Comparison of ENCODE assay signal across 8 cellular contexts in the genomic region with DNA sequence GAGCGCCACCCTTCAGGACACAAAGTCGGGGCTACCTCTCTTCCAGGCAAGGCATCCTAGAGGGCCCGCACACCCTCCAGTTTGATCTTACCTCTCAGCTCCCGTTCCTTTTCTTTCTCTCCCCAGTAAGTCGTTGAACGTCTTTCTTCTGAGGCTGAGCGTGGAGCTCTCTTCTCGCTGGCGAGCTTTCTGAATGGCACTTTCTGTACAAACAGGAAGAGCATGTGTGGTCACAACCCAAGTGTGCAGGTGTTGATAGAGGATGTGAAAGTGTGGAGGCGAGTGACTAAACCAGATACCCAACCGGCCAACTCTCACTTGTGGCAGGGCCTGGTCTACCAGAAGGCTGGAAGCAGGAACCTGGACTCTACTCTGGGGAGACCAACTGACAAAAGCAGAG.
DNase-seq lines count a peak whose midpoint lies in the region; ATAC-seq and TF ChIP-seq lines count a peak whose summit lies in the region.

A gene with protein sequence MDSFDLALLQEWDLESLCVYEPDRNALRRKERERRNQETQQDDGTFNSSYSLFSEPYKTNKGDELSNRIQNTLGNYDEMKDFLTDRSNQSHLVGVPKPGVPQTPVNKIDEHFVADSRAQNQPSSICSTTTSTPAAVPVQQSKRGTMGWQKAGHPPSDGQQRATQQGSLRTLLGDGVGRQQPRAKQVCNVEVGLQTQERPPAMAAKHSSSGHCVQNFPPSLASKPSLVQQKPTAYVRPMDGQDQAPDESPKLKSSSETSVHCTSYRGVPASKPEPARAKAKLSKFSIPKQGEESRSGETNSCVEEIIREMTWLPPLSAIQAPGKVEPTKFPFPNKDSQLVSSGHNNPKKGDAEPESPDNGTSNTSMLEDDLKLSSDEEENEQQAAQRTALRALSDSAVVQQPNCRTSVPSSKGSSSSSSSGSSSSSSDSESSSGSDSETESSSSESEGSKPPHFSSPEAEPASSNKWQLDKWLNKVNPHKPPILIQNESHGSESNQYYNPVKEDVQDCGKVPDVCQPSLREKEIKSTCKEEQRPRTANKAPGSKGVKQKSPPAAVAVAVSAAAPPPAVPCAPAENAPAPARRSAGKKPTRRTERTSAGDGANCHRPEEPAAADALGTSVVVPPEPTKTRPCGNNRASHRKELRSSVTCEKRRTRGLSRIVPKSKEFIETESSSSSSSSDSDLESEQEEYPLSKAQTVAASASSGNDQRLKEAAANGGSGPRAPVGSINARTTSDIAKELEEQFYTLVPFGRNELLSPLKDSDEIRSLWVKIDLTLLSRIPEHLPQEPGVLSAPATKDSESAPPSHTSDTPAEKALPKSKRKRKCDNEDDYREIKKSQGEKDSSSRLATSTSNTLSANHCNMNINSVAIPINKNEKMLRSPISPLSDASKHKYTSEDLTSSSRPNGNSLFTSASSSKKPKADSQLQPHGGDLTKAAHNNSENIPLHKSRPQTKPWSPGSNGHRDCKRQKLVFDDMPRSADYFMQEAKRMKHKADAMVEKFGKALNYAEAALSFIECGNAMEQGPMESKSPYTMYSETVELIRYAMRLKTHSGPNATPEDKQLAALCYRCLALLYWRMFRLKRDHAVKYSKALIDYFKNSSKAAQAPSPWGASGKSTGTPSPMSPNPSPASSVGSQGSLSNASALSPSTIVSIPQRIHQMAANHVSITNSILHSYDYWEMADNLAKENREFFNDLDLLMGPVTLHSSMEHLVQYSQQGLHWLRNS (N-terminal part only) (minus strand): TSS at position 198 of the 400 bp plus-strand sequence. CDS start 38,136 bp downstream, outside the sequence.

- peaks cover 62% of the 10 kb centered on the region for H3K79me2 ChIP-seq in OCI-LY3 (ENCODE audit: low read length)

- H3K9me3 ChIP-seq in OCI-LY3 (ENCODE audit: insufficient read depth, low read length) = no peaks in the 10 kb centered on the region

- DNase-seq in central memory CD4-positive, alpha-beta T cell = peak; percentile 7
- peak; percentile 32 to 40 for DNase-seq in stimulated activated CD8-positive, alpha-beta memory T cell treated with anti-CD3 and anti-CD28 coated beads, Interleukin-2, amount 100 ng/mL, for 48 hours (ENCODE audit: low read depth in 2 of 2)
- no peak for DNase-seq in HEK293T (ENCODE audit: extremely low spot score)
- no peak for DNase-seq in NCI-H187 (lab: John Stamatoyannopoulos, UW)
- no peak for DNase-seq in ecto neural progenitor cell (ENCODE audit: low spot score)

- H3K4me3 ChIP-seq in OCI-LY3 (ENCODE audit: low read length) = peak within 1 kb of the TSS; percentile 89

- ATAC-seq in GM18502 (IDR thresholded peaks at IDR 0.05; ENCODE audit: poor library complexity, unreplicated experiment) = peak; percentile 98
- ATAC-seq in HG02759 (IDR thresholded peaks at IDR 0.05; ENCODE audit: unreplicated experiment) = peak; percentile 98

- peak within 1 kb of the TSS; percentile 98 for H3K9ac ChIP-seq in OCI-LY3 (ENCODE audit: low read length)

- TF ChIP-seq CTCF in OCI-LY3 (IDR thresholded peaks at IDR 0.05; ENCODE audit: low read depth, low read length) = peak; percentile 39

- H3K36me3 ChIP-seq in OCI-LY3 (replicated peaks; ENCODE audit: low read depth, low read length) = peaks cover 35% of the 10 kb centered on the region

- peaks cover 29% of the 10 kb centered on the region for H4K20me1 ChIP-seq in OCI-LY3 (ENCODE audit: insufficient read depth, low read length)

- H3K27ac ChIP-seq in OCI-LY3 (ENCODE audit: low read length) = peak within 1 kb of the TSS; percentile 97

- H3K4me1 ChIP-seq in OCI-LY3 (ENCODE audit: low read length) = peaks cover 70% of the 10 kb centered on the region

- CTCF ChIA-PET in HEK293T (lab: Yijun Ruan, JAX) = no interaction called here

- POLR2A ChIA-PET in HEK293T (lab: Yijun Ruan, JAX) = no interaction called here

- H3K27me3 ChIP-seq in OCI-LY3 (ENCODE audit: low read depth, low read length) = no peaks in the 10 kb centered on the region

- peak within 1 kb of the TSS; percentile 97 for H3K4me2 ChIP-seq in OCI-LY3 (ENCODE audit: low read length)

- no peak within 1 kb of the TSS for H2AFZ ChIP-seq in OCI-LY3 (ENCODE audit: low read depth, low read length)

TF ChIP-seq in HEK293T, 16 proteins besides CTCF, POLR2A, EP300 and RAD21:
- TF ChIP-seq TARDBP (IDR thresholded peaks at IDR 0.05) (no peak), SP1 (IDR thresholded peaks at IDR 0.05) (no peak), HDGF (IDR thresholded peaks at IDR 0.05; ENCODE audit: borderline replicate concordance) (no peak), SUZ12 (IDR thresholded peaks at IDR 0.05) (no peak), BHLHE40 (IDR thresholded peaks at IDR 0.05; ENCODE audit: borderline replicate concordance) (no peak), FOXM1 (IDR thresholded peaks at IDR 0.05; ENCODE audit: borderline replicate concordance) (no peak)

Comparison
In these comparisons a context has a peak if more than half of its experiments do, and no peak if none do; other contexts are left out.
1. DNase-seq: peak in central memory CD4-positive, alpha-beta T cell (single experiment) and stimulated activated CD8-positive, alpha-beta memory T cell treated with anti-CD3 and anti-CD28 coated beads, Interleukin-2, amount 100 ng/mL, for 48 hours (2 of 2); none in HEK293T (single experiment), NCI-H187 (0 of 2) and ecto neural progenitor cell (single experiment).